8 cellular contexts compared by ENCODE assay signal in the genomic region with DNA sequence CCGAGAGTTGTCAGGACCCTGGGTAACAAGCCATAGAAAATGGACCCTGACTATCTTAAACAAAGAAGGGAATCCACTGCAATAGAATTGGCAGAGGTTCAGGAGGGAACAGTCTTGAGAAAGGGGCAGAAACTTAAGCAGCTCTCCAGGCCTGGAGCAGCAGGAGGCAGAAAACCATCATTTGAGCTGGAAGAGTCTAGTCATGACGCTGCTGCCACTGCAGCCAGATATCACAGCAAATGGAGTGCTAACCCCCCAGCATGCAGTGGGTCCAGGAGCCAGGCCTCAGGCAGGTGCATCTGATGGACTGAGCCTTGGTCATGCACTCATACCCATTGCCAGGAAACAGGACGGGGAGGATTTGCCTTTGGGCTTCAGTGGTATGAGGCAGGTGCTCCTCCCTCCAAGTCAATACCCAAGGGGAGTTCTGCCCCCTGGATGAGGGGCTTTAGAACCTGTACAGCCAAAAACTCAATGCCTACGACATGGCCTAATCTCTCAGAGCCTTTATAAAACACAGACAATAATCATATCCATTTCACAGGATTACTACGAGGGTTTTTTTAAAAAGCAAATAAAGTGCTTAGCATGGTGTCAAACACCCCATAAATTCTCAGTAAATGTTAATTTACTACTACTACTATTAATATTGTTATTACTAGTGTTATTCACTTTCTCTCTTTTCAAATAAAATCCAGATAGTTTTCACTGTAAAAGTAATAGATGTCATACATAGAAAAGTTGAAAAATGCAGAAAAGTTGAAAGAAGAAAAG. TPM values are rescaled to one million over a fixed set of nuclear protein-coding genes. Genes with fewer than 3 reads are reported as not detected.
DNase-seq lines count a peak whose midpoint lies in the region; ATAC-seq, FAIRE-seq and TF ChIP-seq lines count a peak whose summit lies in the region.

No MANE protein-coding gene starts in this region.

- peaks cover 4 to 10% (median 8%) of the 10 kb centered on the region in 11 experiments; a peak in 14 of 22 replicates for H3K27me3 ChIP-seq in BLaER1 treated with 17β-estradiol and CSF1 and Interleukin-3, amounts not matched to agents 10 nM and 100 nM
- no peaks in the 10 kb centered on the region for H3K27me3 ChIP-seq in GM12878 (replicated peaks in 1 of 2; ENCODE audit: control insufficient read depth in 2 of 2, insufficient read depth in 2 of 2, low read length in 1 of 2)
- H3K27me3 ChIP-seq in MG63, result no peaks in the 10 kb centered on the region
- no peaks in the 10 kb centered on the region for H3K27me3 ChIP-seq in mesenchymal stem cell (ENCODE audit: control insufficient read depth in 1 of 2, insufficient read depth in 1 of 2, low read length in 2 of 2)

- no TSS peak for BruUV-seq in GM12878 (replicated peaks; lab: Mats Ljungman, UMichigan)

- in situ Hi-C loops in GM12878 (cut with MboI), result no loop called here

- peaks cover 47 to 88% (median 64%) of the 10 kb centered on the region in 10 experiments for H3K4me1 ChIP-seq in BLaER1 treated with 17β-estradiol and CSF1 and Interleukin-3, amounts not matched to agents 10 nM and 100 nM
- H3K4me1 ChIP-seq in GM12878 (ENCODE audit: control insufficient read depth, insufficient read depth, low read length) (peaks cover 24% of the 10 kb centered on the region), mesenchymal stem cell (ENCODE audit: control insufficient read depth, insufficient read depth, low read depth, low read length) (peaks cover 20% of the 10 kb centered on the region)

- H2BK120ac ChIP-seq in mesenchymal stem cell (ENCODE audit: low read depth, low read length), result no peak overlapping the region

- H2BK15ac ChIP-seq in mesenchymal stem cell (ENCODE audit: low read depth, poor library complexity, severe bottlenecking), result no peak overlapping the region

- H4K91ac ChIP-seq in mesenchymal stem cell (ENCODE audit: low read length), result no peak overlapping the region

- TF ChIP-seq EP300 in GM12878 (IDR thresholded peaks at IDR 0.05; ENCODE audit: borderline replicate concordance in 1 of 2, control insufficient read depth in 1 of 2, low read depth in 2 of 2, low read length in 2 of 2), result no peak

- no peak overlapping the region for H3K4me3 ChIP-seq in BLaER1 treated with 17β-estradiol and CSF1 and Interleukin-3, amounts not matched to agents 10 nM and 100 nM
- H3K4me3 ChIP-seq in GM12878 (no peak overlapping the region), MG63 (no peak overlapping the region), mesenchymal stem cell (ENCODE audit: insufficient read depth in 1 of 2, low read depth in 1 of 2, low read length in 2 of 2) (no peak overlapping the region)

- H3K9ac ChIP-seq in BLaER1 treated with 17β-estradiol and CSF1 and Interleukin-3, amounts not matched to agents 10 nM and 100 nM, result no peak overlapping the region; a peak in 1 of 22 replicates
- H3K9ac ChIP-seq in GM12878 (ENCODE audit: control insufficient read depth, insufficient read depth, low read length) (no peak overlapping the region), mesenchymal stem cell (ENCODE audit: low read length) (no peak overlapping the region)

- H3K14ac ChIP-seq in mesenchymal stem cell (ENCODE audit: low read length in 2 of 2), result no peak overlapping the region

- no peak for TF ChIP-seq POLR2A in GM12878 (IDR thresholded peaks at IDR 0.05; ENCODE audit: low read depth, low read length)

- RAD21 ChIA-PET in GM12878 (lab: Charles Lee; ENCODE audit: unreplicated experiment), result interaction anchor here (1.1 to 2.2 kb wide), 10 partner anchors 14 to 223 kb away, joined by 4 to 18 read pairs (median 5); partner anchors contain the start of gene SMNDC1

- no peaks in the 10 kb centered on the region for H4K20me1 ChIP-seq in BLaER1 treated with 17β-estradiol and CSF1 and Interleukin-3, amounts not matched to agents 10 nM and 100 nM
- no peaks in the 10 kb centered on the region for H4K20me1 ChIP-seq in GM12878 (ENCODE audit: control insufficient read depth, insufficient read depth)

- no peak overlapping the region for H2AFZ ChIP-seq in GM12878 (ENCODE audit: control insufficient read depth, low read depth, low read length)
- H2AFZ ChIP-seq in mesenchymal stem cell (ENCODE audit: low read depth, low read length), result no peak overlapping the region

- CTCF ChIA-PET in GM12878 (lab: Yijun Ruan, JAX), result interaction anchor here (0.7 to 1.5 kb wide), 10 partner anchors 13 to 222 kb away, joined by 3 to 10 read pairs (median 4); no protein-coding TSS in a partner anchor

- no peak overlapping the region for H2AK5ac ChIP-seq in mesenchymal stem cell (ENCODE audit: low read length, severe bottlenecking)

- H3K79me1 ChIP-seq in mesenchymal stem cell (replicated peaks; ENCODE audit: low read length, poor library complexity, severe bottlenecking), result peaks cover 1% of the 10 kb centered on the region

- H3K36me3 ChIP-seq in BLaER1 treated with 17β-estradiol and CSF1 and Interleukin-3, amounts not matched to agents 10 nM and 100 nM, result no peaks in the 10 kb centered on the region
- H3K36me3 ChIP-seq in GM12878 (ENCODE audit: control insufficient read depth in 2 of 2, insufficient read depth in 2 of 2, low read length in 1 of 2), result no peaks in the 10 kb centered on the region
- H3K36me3 ChIP-seq in MG63, result no peaks in the 10 kb centered on the region
- H3K36me3 ChIP-seq in mesenchymal stem cell (ENCODE audit: control insufficient read depth in 1 of 2, insufficient read depth in 2 of 2, low read depth in 1 of 2, low read length in 2 of 2), result peaks cover 0 to 12% of the 10 kb centered on the region in 2 experiments

- SMC1A ChIA-PET in GM12878 (lab: Charles Lee; ENCODE audit: uncharacterized antibody, unreplicated experiment), result interaction anchor here (0.7 to 3.6 kb wide), 12 partner anchors 9 to 218 kb away, joined by 3 to 44 read pairs (median 6); no protein-coding TSS in a partner anchor

- 30% methylated on average over 5 of the region's 5 CpGs for WGBS in GM12878 (ENCODE audit: insufficient coverage, insufficient replicate concordance, low lambda C conversion rate, missing lambda C conversion rate)
- WGBS in mesenchymal stem cell, result 86% methylated on average over 4 of the region's 5 CpGs

- no peak for FAIRE-seq in GM12878 (lab: Jason Lieb, UNC)

- intact Hi-C loops in GM12878 (cut with micrococcal nuclease; ENCODE audit: unreplicated experiment), result no loop called here

- no peak overlapping the region for H4K8ac ChIP-seq in mesenchymal stem cell (ENCODE audit: low read length)

- H3K23ac ChIP-seq in mesenchymal stem cell (ENCODE audit: low read length in 2 of 2), result no peak overlapping the region

- H2BK5ac ChIP-seq in mesenchymal stem cell (ENCODE audit: low read depth, low read length, poor library complexity, severe bottlenecking), result no peak overlapping the region

- H3K18ac ChIP-seq in mesenchymal stem cell (ENCODE audit: low read depth in 1 of 2, low read length in 2 of 2), result no peak overlapping the region

- TF ChIP-seq RAD21 in GM12878 (IDR thresholded peaks at IDR 0.05; ENCODE audit: insufficient read depth, low read depth, low read length), result no peak

- no peaks in the 10 kb centered on the region for H3K9me3 ChIP-seq in BLaER1 treated with 17β-estradiol and CSF1 and Interleukin-3, amounts not matched to agents 10 nM and 100 nM (replicated peaks in 1 of 11)
- H3K9me3 ChIP-seq in GM12878 (replicated peaks; ENCODE audit: control insufficient read depth, insufficient read depth, low read length) (no peaks in the 10 kb centered on the region), MG63 (no peaks in the 10 kb centered on the region), mesenchymal stem cell (ENCODE audit: control insufficient read depth, low read length) (no peaks in the 10 kb centered on the region)

- no peak for DNase-seq in GM12878 (ENCODE audit: low read depth, low spot score)
- no peak for DNase-seq in effector CD4-positive, alpha-beta T cell
- DNase-seq in Ammon's horn (ENCODE audit: low spot score), result no peak
- no peak for DNase-seq in MG63
- DNase-seq in mesenchymal stem cell, result no peak

- peak overlapping the region in 1 of 11 experiments; percentile 5; a peak in 2 of 22 replicates for H3K27ac ChIP-seq in BLaER1 treated with 17β-estradiol and CSF1 and Interleukin-3, amounts not matched to agents 10 nM and 100 nM
- H3K27ac ChIP-seq in GM12878 (ENCODE audit: control insufficient read depth, insufficient read depth) (no peak overlapping the region; the same call in 1 of the 2 replicates), mesenchymal stem cell (ENCODE audit: low read length, poor library complexity, severe bottlenecking) (no peak overlapping the region)

- H2BK12ac ChIP-seq in mesenchymal stem cell (ENCODE audit: low read length in 2 of 2), result no peak overlapping the region

- H3K79me2 ChIP-seq in GM12878 (ENCODE audit: control insufficient read depth, insufficient read depth, low read length), result no peaks in the 10 kb centered on the region

- POLR2A ChIA-PET in GM12878 (lab: Charles Lee), result interaction anchor here (0.9 to 3.3 kb wide), 6 partner anchors 20 to 89 kb away, joined by 3 to 23 read pairs (median 4); no protein-coding TSS in a partner anchor

- no peak overlapping the region for H3K4ac ChIP-seq in mesenchymal stem cell (ENCODE audit: low read depth in 1 of 2, low read length in 2 of 2)

- TF ChIP-seq CTCF in GM12878 (IDR thresholded peaks at IDR 0.05 in 2 of 3, conservative IDR thresholded peaks at IDR 0.05 in 1 of 3; ENCODE audit: control insufficient read depth in 2 of 3, extremely low read depth in 1 of 3, insufficient read depth in 1 of 3, low read depth in 3 of 3, low read length in 3 of 3), result no peak

- H3K4me2 ChIP-seq in BLaER1 treated with 17β-estradiol and CSF1 and Interleukin-3, amounts not matched to agents 10 nM and 100 nM, result peak overlapping the region; percentile 48 to 74 (median 63)
- H3K4me2 ChIP-seq in GM12878 (ENCODE audit: control insufficient read depth, insufficient read depth) (no peak overlapping the region), mesenchymal stem cell (ENCODE audit: low read length, poor library complexity, severe bottlenecking) (no peak overlapping the region)

- ATAC-seq in GM19455 (IDR thresholded peaks at IDR 0.05; ENCODE audit: unreplicated experiment) (peak; percentile 29), HG03378 (IDR thresholded peaks at IDR 0.05; ENCODE audit: unreplicated experiment) (peak; percentile 10), GM12878 (peak; percentile 11)

RNA-seq across cellular contexts. Expression of gene DUSP5, which starts 30.7 kb away (rescaled TPM):
- total RNA-seq in GM12878 (2013; cell fraction: nucleolus; rRNA removed), result 45.5 and 51.7 TPM in 2 replicates
- total RNA-seq in GM12878 (2014; rRNA removed) (24.1 and 26.8 TPM in 2 replicates), GM12878 (2014; rRNA removed; fragmentation: Illumina TruSeq; extraction: Trizol) (19.6 and 23.1 TPM in 2 replicates), GM12878 (2021) (41.6 and 44.9 TPM in 2 replicates)
- polyA plus RNA-seq in GM12878 (2011; ENCODE audit: low read depth), result 39.0 TPM
- polyA plus RNA-seq in GM12878 (2011; rRNA removed) (77.4 and 95.9 TPM in 2 replicates), GM12878 (2014; fragmentation: Illumina TruSeq; extraction: Trizol) (25.3 and 27.8 TPM in 2 replicates), GM12878 (2014; fragmentation: Nextera tagmentation; extraction: Ambion mirVana) (10 to 100 TPM in 1 of 2 experiments, 1 to 10 TPM in 1; 7.5 to 14.6 TPM), GM12878 (2014; rRNA removed) (23.7 and 24.2 TPM in 2 replicates), GM12878 (2016; fragmentation: Nextera tagmentation; extraction: Ambion mirVana) (1 to 10 TPM; 2.1 to 6.5 TPM)
- 141 and 145 TPM in 2 replicates for polyA plus RNA-seq in GM12878 (2011; cell fraction: cytosol; rRNA removed)
- 117 and 144 TPM in 2 replicates for polyA plus RNA-seq in GM12878 (2011; cell fraction: nucleus; rRNA removed)
- polyA plus RNA-seq in GM12878 (2012), result 44.8 and 52.5 TPM in 2 replicates
- polyA minus RNA-seq in GM12878 (2011; rRNA and poly(A)+ RNA removed), result 215 and 257 TPM in 2 replicates
- polyA minus RNA-seq in GM12878 (2011; cell fraction: cytosol; rRNA and poly(A)+ RNA removed), result 123 and 126 TPM in 2 replicates
- polyA minus RNA-seq in GM12878 (2011; cell fraction: nucleus; rRNA and poly(A)+ RNA removed), result 83.2 and 120 TPM in 2 replicates
- total RNA-seq in MG63 (2014; rRNA removed; shearing (Covaris generic); ENCODE audit: low replicate concordance), result 0.59 TPM in 1 of 2 replicates, not detected in the other
- polyA plus RNA-seq in mesenchymal stem cell (2013, experiment 1 of 2), result 4.4 TPM
- polyA plus RNA-seq in mesenchymal stem cell (2013, experiment 2 of 2), result 4.4 TPM

RNA-seq across cellular contexts. Expression of gene SMC3, which starts 39.1 kb away (rescaled TPM):
- 32.8 and 35.4 TPM in 2 replicates for total RNA-seq in GM12878 (2013; cell fraction: nucleolus; rRNA removed)
- total RNA-seq in GM12878 (2014; rRNA removed) (33.0 and 41.9 TPM in 2 replicates), GM12878 (2014; rRNA removed; fragmentation: Illumina TruSeq; extraction: Trizol) (82.0 and 83.4 TPM in 2 replicates), GM12878 (2021) (53.7 TPM in 2 replicates)
- 21.8 TPM for polyA plus RNA-seq in GM12878 (2011; ENCODE audit: low read depth)
- polyA plus RNA-seq in GM12878 (2011; rRNA removed) (30.4 and 47.0 TPM in 2 replicates), GM12878 (2014; fragmentation: Illumina TruSeq; extraction: Trizol) (81.0 and 96.8 TPM in 2 replicates), GM12878 (2014; fragmentation: Nextera tagmentation; extraction: Ambion mirVana) (10 to 100 TPM; 31.0 to 43.0 TPM), GM12878 (2014; rRNA removed) (30.6 and 37.7 TPM in 2 replicates), GM12878 (2016; fragmentation: Nextera tagmentation; extraction: Ambion mirVana) (100 to 1,000 TPM; 120 to 123 TPM)
- polyA plus RNA-seq in GM12878 (2011; cell fraction: cytosol; rRNA removed), result 7.8 and 9.9 TPM in 2 replicates
- 12.6 and 21.0 TPM in 2 replicates for polyA plus RNA-seq in GM12878 (2011; cell fraction: nucleus; rRNA removed)
- polyA plus RNA-seq in GM12878 (2012), result 30.3 and 38.5 TPM in 2 replicates
- polyA minus RNA-seq in GM12878 (2011; rRNA and poly(A)+ RNA removed), result 8.8 and 14.3 TPM in 2 replicates
- 7.8 and 12.1 TPM in 2 replicates for polyA minus RNA-seq in GM12878 (2011; cell fraction: cytosol; rRNA and poly(A)+ RNA removed)
- 5.2 and 8.7 TPM in 2 replicates for polyA minus RNA-seq in GM12878 (2011; cell fraction: nucleus; rRNA and poly(A)+ RNA removed)
- total RNA-seq in MG63 (2014; rRNA removed; shearing (Covaris generic); ENCODE audit: low replicate concordance), result 25.4 and 43.4 TPM in 2 replicates
- 19.1 TPM for polyA plus RNA-seq in mesenchymal stem cell (2013, experiment 1 of 2)
- 19.0 TPM for polyA plus RNA-seq in mesenchymal stem cell (2013, experiment 2 of 2)

Comparison
In these comparisons a context has a peak if more than half of its experiments do, and no peak if none do; other contexts are left out.
1. H3K4me2 ChIP-seq: peak in BLaER1 treated with 17β-estradiol and CSF1 and Interleukin-3, amounts not matched to agents 10 nM and 100 nM (11 of 11); none in GM12878 (single experiment) and mesenchymal stem cell (single experiment).
2. RNA of gene DUSP5, which starts 30.7 kb away (total RNA-seq): 19.6 to 51.7 TPM in GM12878; 0.59 TPM in MG63; every median in the first group is over 10 times any median in the second.
3. Peak in every context shown above with its lines, with median percentiles within 50 percentile points of each other: ATAC-seq.